8 cellular contexts compared by ENCODE assay signal in genomic region chr7:151028131-151028947, GRCh38. TPM values are rescaled to one million over a fixed set of nuclear protein-coding genes. Genes with fewer than 3 reads are reported as not detected.
DNase-seq lines count a peak whose midpoint lies in the region; ATAC-seq and TF ChIP-seq lines count a peak whose summit lies in the region.

TSS of gene ABCB8 (plus strand) at chr7:151028450. CDS start at chr7:151028516, 66 bp downstream.

- H3K9ac ChIP-seq in liver (ENCODE audit: low read depth in 1 of 2, low read length in 2 of 2): peak within 1 kb of the TSS; percentile 30 to 60

- POLR2A ChIA-PET in CD8-positive, alpha-beta T cell (lab: Charles Lee): interaction anchor here (0.8 to 2.4 kb wide), 16 partner anchors 10 to 116 kb away, joined by 3 to 27 read pairs (median 6); partner anchors contain the start of genes CDK5, FASTK, SLC4A2 and TMUB1
- POLR2A ChIA-PET in activated CD4-positive, alpha-beta memory T cell treated with anti-CD3 and anti-CD28 coated beads for 36 hours (lab: Charles Lee): interaction anchor here (0.7 to 1.5 kb wide), 4 partner anchors 10 to 18 kb away, joined by 3 to 11 read pairs (median 9); no protein-coding TSS in a partner anchor

- H3K27me3 ChIP-seq in CD8-positive, alpha-beta T cell (ENCODE audit: insufficient read depth, low read length): no peaks in the 10 kb centered on the region
- H3K27me3 ChIP-seq in liver (ENCODE audit: control insufficient read depth in 4 of 4, insufficient read depth in 4 of 4, low read length in 3 of 4): no peaks in the 10 kb centered on the region

- peak; percentile 72 to 80 for TF ChIP-seq RAD21 in liver (IDR thresholded peaks at IDR 0.05)

- peak within 1 kb of the TSS; percentile 75 for H3K4me3 ChIP-seq in CD8-positive, alpha-beta T cell (ENCODE audit: low read depth, low read length)
- H3K4me3 ChIP-seq in liver (ENCODE audit: low read depth in 1 of 3, low read length in 3 of 3): peak within 1 kb of the TSS; percentile 84 to 95 (median 86)

- H3K36me3 ChIP-seq in CD8-positive, alpha-beta T cell (ENCODE audit: insufficient read depth, low read length): no peaks in the 10 kb centered on the region
- no peaks in the 10 kb centered on the region for H3K36me3 ChIP-seq in liver (ENCODE audit: control insufficient read depth in 4 of 4, insufficient read depth in 3 of 4, low read depth in 1 of 4, low read length in 3 of 4)

- intact Hi-C loops in CD8-positive, alpha-beta T cell (cut with DNase I, micrococcal nuclease): loop anchor here (1.0 to 5.0 kb wide), 11 partner anchors 10 to 999 kb away; partner anchors contain the start of genes ABCF2 (in 1 of the 2), FASTK (in 1 of the 2), GALNT11 (in 1 of the 2) and TMUB1 (in 1 of the 2)
- intact Hi-C loops in activated CD4-positive, alpha-beta memory T cell treated with anti-CD3 and anti-CD28 coated beads for 36 hours (cut with micrococcal nuclease): loop anchor here (1.0 to 2.0 kb wide), 5 partner anchors 11 to 82 kb away; partner anchors contain the start of gene TMUB1

- CTCF ChIA-PET in CD8-positive, alpha-beta T cell (lab: Charles Lee): interaction anchor here (1.0 to 3.2 kb wide), 7 partner anchors 10 to 89 kb away, joined by 3 to 29 read pairs (median 4); no protein-coding TSS in a partner anchor
- CTCF ChIA-PET in activated CD4-positive, alpha-beta memory T cell treated with anti-CD3 and anti-CD28 coated beads for 36 hours (lab: Charles Lee): interaction anchor here (0.7 to 3.2 kb wide), 24 partner anchors 9 to 250 kb away, joined by 3 to 33 read pairs (median 5); partner anchors contain the start of genes SLC4A2 and TMUB1

- under 1% methylated on average over 53 of the region's 53 CpGs for WGBS in liver

- peak within 1 kb of the TSS; percentile 99 for H3K27ac Mint-ChIP-seq in CD8-positive, alpha-beta T cell
- peak within 1 kb of the TSS; percentile 90 for H3K27ac Mint-ChIP-seq in activated CD4-positive, alpha-beta memory T cell treated with anti-CD3 and anti-CD28 coated beads for 36 hours

- DNase-seq in CD8-positive, alpha-beta T cell: peak; percentile 93 to 99 (median 97)
- DNase-seq in HK-2 (ENCODE audit: unreplicated experiment): peak; percentile 99
- peak; percentile 96 for DNase-seq in NCI-H82 treated with DMSO at 0.1 percent for 48 hours (lab: John Stamatoyannopoulos, UW; ENCODE audit: unreplicated experiment)
- DNase-seq in activated CD4-positive, alpha-beta memory T cell treated with anti-CD3 and anti-CD28 coated beads for 36 hours: peak; percentile 99
- peak; percentile 98 to 99 for DNase-seq in dermis microvascular lymphatic vessel endothelial cell (ENCODE audit: low read depth in 2 of 2)
- DNase-seq in stimulated activated CD4-positive, alpha-beta T cell treated with anti-CD3 and anti-CD28 coated beads, Interleukin-4, amount 100 ng/mL, for 24 hours: peak; percentile 99

- no peaks in the 10 kb centered on the region for H3K27me3 Mint-ChIP-seq in CD8-positive, alpha-beta T cell (ENCODE audit: low read depth)
- no peaks in the 10 kb centered on the region for H3K27me3 Mint-ChIP-seq in activated CD4-positive, alpha-beta memory T cell treated with anti-CD3 and anti-CD28 coated beads for 36 hours

- peak; percentile 92 for ATAC-seq in CD8-positive, alpha-beta T cell
- peak; percentile 95 for ATAC-seq in GM19452 (IDR thresholded peaks at IDR 0.05; ENCODE audit: unreplicated experiment)

- peaks cover 12% of the 10 kb centered on the region for H3K4me1 ChIP-seq in CD8-positive, alpha-beta T cell (ENCODE audit: insufficient read depth, low read length)
- H3K4me1 ChIP-seq in liver (ENCODE audit: control insufficient read depth in 4 of 4, insufficient read depth in 4 of 4, low read length in 3 of 4): peaks cover 5 to 10% (median 8%) of the 10 kb centered on the region in 4 donors

- H3K9me3 ChIP-seq in CD8-positive, alpha-beta T cell (ENCODE audit: low read length): no peaks in the 10 kb centered on the region
- no peaks in the 10 kb centered on the region for H3K9me3 ChIP-seq in liver (ENCODE audit: control insufficient read depth in 4 of 4, low read length in 3 of 4)

- H3K4me1 Mint-ChIP-seq in CD8-positive, alpha-beta T cell (ENCODE audit: low read depth): peaks cover 24% of the 10 kb centered on the region
- H3K4me1 Mint-ChIP-seq in activated CD4-positive, alpha-beta memory T cell treated with anti-CD3 and anti-CD28 coated beads for 36 hours (ENCODE audit: low read depth): peaks cover 18% of the 10 kb centered on the region

- peak within 1 kb of the TSS; percentile 96 for H3K4me3 Mint-ChIP-seq in CD8-positive, alpha-beta T cell
- peak within 1 kb of the TSS; percentile 94 for H3K4me3 Mint-ChIP-seq in activated CD4-positive, alpha-beta memory T cell treated with anti-CD3 and anti-CD28 coated beads for 36 hours

- peak; percentile 35 for TF ChIP-seq CTCF in CD8-positive, alpha-beta T cell (IDR thresholded peaks at IDR 0.05)
- TF ChIP-seq CTCF in liver (IDR thresholded peaks at IDR 0.05; ENCODE audit: low read depth, low read length, missing input control): peak; percentile 57

- peak within 1 kb of the TSS; percentile 94 for H3K27ac ChIP-seq in CD8-positive, alpha-beta T cell (ENCODE audit: low read depth, low read length)
- peak within 1 kb of the TSS; percentile 78 to 80 for H3K27ac ChIP-seq in liver (ENCODE audit: low read depth in 1 of 2, low read length in 2 of 2)

- H3K36me3 Mint-ChIP-seq in CD8-positive, alpha-beta T cell: peaks cover 24% of the 10 kb centered on the region
- H3K36me3 Mint-ChIP-seq in activated CD4-positive, alpha-beta memory T cell treated with anti-CD3 and anti-CD28 coated beads for 36 hours: peaks cover 2% of the 10 kb centered on the region

- H3K9me3 Mint-ChIP-seq in CD8-positive, alpha-beta T cell: no peaks in the 10 kb centered on the region
- H3K9me3 Mint-ChIP-seq in activated CD4-positive, alpha-beta memory T cell treated with anti-CD3 and anti-CD28 coated beads for 36 hours: no peaks in the 10 kb centered on the region

TF ChIP-seq in liver, 16 proteins besides CTCF, POLR2A, EP300 and RAD21:
- TF ChIP-seq FOXA1 (IDR thresholded peaks at IDR 0.05) (no peak), RXRA (IDR thresholded peaks at IDR 0.05) (peak; percentile 52 to 82), ATF3 (IDR thresholded peaks at IDR 0.05) (no peak), GABPA (IDR thresholded peaks at IDR 0.05 in 1 of 2, conservative IDR thresholded peaks at IDR 0.05 in 1 of 2) (peak in 1 of 2 donors; percentile 84), SP1 (IDR thresholded peaks at IDR 0.05) (peak; percentile 97), NR2F2 (IDR thresholded peaks at IDR 0.05) (peak; percentile 55), YY1 (IDR thresholded peaks at IDR 0.05) (peak; percentile 89), EGR1 (IDR thresholded peaks at IDR 0.05; ENCODE audit: low read depth in 2 of 2) (no peak)
- TF ChIP-seq, protein P1, sequence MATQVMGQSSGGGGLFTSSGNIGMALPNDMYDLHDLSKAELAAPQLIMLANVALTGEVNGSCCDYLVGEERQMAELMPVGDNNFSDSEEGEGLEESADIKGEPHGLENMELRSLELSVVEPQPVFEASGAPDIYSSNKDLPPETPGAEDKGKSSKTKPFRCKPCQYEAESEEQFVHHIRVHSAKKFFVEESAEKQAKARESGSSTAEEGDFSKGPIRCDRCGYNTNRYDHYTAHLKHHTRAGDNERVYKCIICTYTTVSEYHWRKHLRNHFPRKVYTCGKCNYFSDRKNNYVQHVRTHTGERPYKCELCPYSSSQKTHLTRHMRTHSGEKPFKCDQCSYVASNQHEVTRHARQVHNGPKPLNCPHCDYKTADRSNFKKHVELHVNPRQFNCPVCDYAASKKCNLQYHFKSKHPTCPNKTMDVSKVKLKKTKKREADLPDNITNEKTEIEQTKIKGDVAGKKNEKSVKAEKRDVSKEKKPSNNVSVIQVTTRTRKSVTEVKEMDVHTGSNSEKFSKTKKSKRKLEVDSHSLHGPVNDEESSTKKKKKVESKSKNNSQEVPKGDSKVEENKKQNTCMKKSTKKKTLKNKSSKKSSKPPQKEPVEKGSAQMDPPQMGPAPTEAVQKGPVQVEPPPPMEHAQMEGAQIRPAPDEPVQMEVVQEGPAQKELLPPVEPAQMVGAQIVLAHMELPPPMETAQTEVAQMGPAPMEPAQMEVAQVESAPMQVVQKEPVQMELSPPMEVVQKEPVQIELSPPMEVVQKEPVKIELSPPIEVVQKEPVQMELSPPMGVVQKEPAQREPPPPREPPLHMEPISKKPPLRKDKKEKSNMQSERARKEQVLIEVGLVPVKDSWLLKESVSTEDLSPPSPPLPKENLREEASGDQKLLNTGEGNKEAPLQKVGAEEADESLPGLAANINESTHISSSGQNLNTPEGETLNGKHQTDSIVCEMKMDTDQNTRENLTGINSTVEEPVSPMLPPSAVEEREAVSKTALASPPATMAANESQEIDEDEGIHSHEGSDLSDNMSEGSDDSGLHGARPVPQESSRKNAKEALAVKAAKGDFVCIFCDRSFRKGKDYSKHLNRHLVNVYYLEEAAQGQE (IDR thresholded peaks at IDR 0.05): peak; percentile 11
- TF ChIP-seq, protein P2, sequence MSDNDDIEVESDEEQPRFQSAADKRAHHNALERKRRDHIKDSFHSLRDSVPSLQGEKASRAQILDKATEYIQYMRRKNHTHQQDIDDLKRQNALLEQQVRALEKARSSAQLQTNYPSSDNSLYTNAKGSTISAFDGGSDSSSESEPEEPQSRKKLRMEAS (IDR thresholded peaks at IDR 0.05): peak; percentile 79

RNA-seq across cellular contexts. Expression of gene ABCB8, which starts in this region (rescaled TPM):
- total RNA-seq in CD8-positive, alpha-beta T cell: 10 to 100 TPM; 43.6 to 49.3 TPM
- total RNA-seq in activated CD4-positive, alpha-beta memory T cell treated with anti-CD3 and anti-CD28 coated beads for 36 hours: 10 to 100 TPM; 48.4 to 49.5 TPM
- total RNA-seq in dermis microvascular lymphatic vessel endothelial cell: 13.9 and 14.0 TPM in 2 replicates
- 10 to 100 TPM; 12.4 to 28.3 TPM for total RNA-seq in liver
- polyA plus RNA-seq in liver: 10 to 100 TPM; 16.7 to 30.2 TPM

Comparison
In these comparisons a context has a peak if more than half of its experiments do, and no peak if none do; other contexts are left out.
1. Peak in every context shown above with its lines: DNase-seq, ATAC-seq, H3K4me3 ChIP-seq and H3K27ac ChIP-seq.